Comparison of ENCODE assay signal across 19 cellular contexts in genomic region chr9:129547869-129548570, GRCh38.
A peak's percentile ranks its signal among the peaks of the same experiment; 100 is the strongest.
DNase-seq lines count a peak whose midpoint lies in the region; ATAC-seq, FAIRE-seq and TF ChIP-seq lines count a peak whose summit lies in the region.
"Had no signal": no experiment of that assay in that cellular context is flagged by ENCODE, and none has a peak within 500 bp of the region (broad histone marks: within the 10 kb centered on the region; RNA-seq: fewer than 3 reads in every experiment).

No MANE protein-coding gene starts in this region.

- 85% methylated on average over 9 of the region's 9 CpGs for WGBS in A549 (ENCODE audit: missing lambda C conversion rate)
- WGBS in adrenal gland, 4 donors, result 64 to 93% (median 72%) methylated on average over 5 to 9 of the region's 9 CpGs
- 69 to 79% methylated on average over 9 of the region's 9 CpGs for whole genome bisulfite sequencing in heart right ventricle, 2 donors

- in situ Hi-C loops in GM13977 (cut with MboI; ENCODE audit: low pct_unique_long_range_greater_than_20kb, low sequenced_read_pairs, unreplicated experiment), result no loop called here

- H3K4me1 ChIP-seq in A549, result peaks cover 50% of the 10 kb centered on the region
- peaks cover 20 to 29% of the 10 kb centered on the region in 2 donors for H3K4me1 ChIP-seq in adrenal gland (replicated peaks in 1 of 2)
- H3K4me1 ChIP-seq in heart right ventricle, result peaks cover 16 to 32% (median 27%) of the 10 kb centered on the region in 9 donors
- peaks cover 23% of the 10 kb centered on the region for H3K4me1 ChIP-seq in osteoblast (ENCODE audit: insufficient read depth, low read length)
- H3K4me1 ChIP-seq: parathyroid adenoma had no signal

- H3K9me3 Mint-ChIP-seq in progenitor cell of endocrine pancreas (ENCODE audit: low read depth), result no peaks in the 10 kb centered on the region
- H3K9me3 Mint-ChIP-seq: activated naive CD4-positive, alpha-beta T cell treated with anti-CD3 and anti-CD28 coated beads, Interleukin-2, amount 10 ng/mL, durations not matched to agents 7 days and 5 days; CD8-positive, alpha-beta memory T cell; stimulated activated memory B cell treated with anti-CD40 and anti-IgM and Interleukin-4, amounts not matched to agents 10 μg/mL and 1 μg/mL and 100 μg/mL, for 72 hours had no signal

- H2AFZ ChIP-seq in osteoblast (ENCODE audit: low read length), result no peak overlapping the region
- H2AFZ ChIP-seq: parathyroid adenoma had no signal

- TF ChIP-seq RAD21 in A549 (conservative IDR thresholded peaks at IDR 0.05 in 1 of 2, IDR thresholded peaks at IDR 0.05 in 1 of 2), result no peak

- no peaks in the 10 kb centered on the region for H4K20me1 ChIP-seq in osteoblast (ENCODE audit: insufficient read depth, low read length)

- peaks cover 14% of the 10 kb centered on the region for H3K4me1 Mint-ChIP-seq in progenitor cell of endocrine pancreas (ENCODE audit: low read depth)

- no peak for TF ChIP-seq EP300 in A549 (IDR thresholded peaks at IDR 0.05)

- intact Hi-C loops in adrenal gland (cut with DNase I), result loop anchor here in 1 of 2 donors (5.0 kb wide), 1 partner anchor 51 kb away; no protein-coding TSS in a partner anchor
- intact Hi-C loops in heart right ventricle (cut with DNase I), result loop anchor here in 4 of 10 donors (5.0 kb wide), 3 partner anchors 41 to 51 kb away; no protein-coding TSS in a partner anchor

- no peak overlapping the region for H3K4me3 Mint-ChIP-seq in progenitor cell of endocrine pancreas (ENCODE audit: low read depth)
- H3K4me3 Mint-ChIP-seq: activated naive CD4-positive, alpha-beta T cell treated with anti-CD3 and anti-CD28 coated beads, Interleukin-2, amount 10 ng/mL, durations not matched to agents 7 days and 5 days; stimulated activated memory B cell treated with anti-CD40 and anti-IgM and Interleukin-4, amounts not matched to agents 10 μg/mL and 1 μg/mL and 100 μg/mL, for 72 hours had no signal

- H3K27ac ChIP-seq in A549, result peak overlapping the region; percentile 98; a peak in 5 of 6 replicates
- H3K27ac ChIP-seq in adrenal gland, result peak overlapping the region in 3 of 5 donors; percentile 37 to 84 (median 84)
- H3K27ac ChIP-seq in heart right ventricle, result peak overlapping the region in 9 of 10 donors; percentile 68 to 91 (median 83)
- H3K27ac ChIP-seq in osteoblast (ENCODE audit: low read depth, low read length), result no peak overlapping the region
- H3K27ac ChIP-seq: parathyroid adenoma had no signal

- H3K9me3 ChIP-seq in A549, result no peaks in the 10 kb centered on the region
- no peaks in the 10 kb centered on the region for H3K9me3 ChIP-seq in adrenal gland (replicated peaks in 1 of 3)
- no peaks in the 10 kb centered on the region for H3K9me3 ChIP-seq in heart right ventricle
- H3K9me3 ChIP-seq in osteoblast (ENCODE audit: low read depth, low read length), result no peaks in the 10 kb centered on the region

- H3K27me3 Mint-ChIP-seq in progenitor cell of endocrine pancreas, result no peaks in the 10 kb centered on the region

- TF ChIP-seq CTCF in A549 (IDR thresholded peaks at IDR 0.05) (no peak), adrenal gland (IDR thresholded peaks at IDR 0.05) (no peak), heart right ventricle (IDR thresholded peaks at IDR 0.05) (no peak), progenitor cell of endocrine pancreas (IDR thresholded peaks at IDR 0.05; ENCODE audit: unreplicated experiment) (no peak), GM13977 (IDR thresholded peaks at IDR 0.05; ENCODE audit: extremely low read depth, insufficient read depth, missing control alignments) (no peak), osteoblast (IDR thresholded peaks at IDR 0.05; ENCODE audit: extremely low read depth, low read depth, low read length) (no peak)

- ATAC-seq in A549 (no peak; a peak in 1 of 6 replicates), heart right ventricle (peak in 1 of 8 donors; percentile 52)
- ATAC-seq: stimulated activated memory B cell treated with anti-CD40 and anti-IgM and Interleukin-4, amounts not matched to agents 10 μg/mL and 1 μg/mL and 100 μg/mL, for 72 hours had no signal

- H3K4me2 ChIP-seq in A549 (no peak overlapping the region), osteoblast (ENCODE audit: insufficient read depth, low read length) (no peak overlapping the region)

- POLR2A ChIA-PET in A549 (lab: Yijun Ruan, JAX), result interaction anchor here (1.1 kb wide), 1 partner anchor 51 kb away, joined by 4 read pairs; no protein-coding TSS in a partner anchor

- no peaks in the 10 kb centered on the region for H3K36me3 ChIP-seq in adrenal gland (replicated peaks in 1 of 2)
- H3K36me3 ChIP-seq in heart right ventricle, result no peaks in the 10 kb centered on the region
- no peaks in the 10 kb centered on the region for H3K36me3 ChIP-seq in osteoblast (ENCODE audit: insufficient read depth, low read length)

- no peak for FAIRE-seq in A549 (lab: Jason Lieb, UNC)

- CTCF ChIA-PET in A549 (lab: Yijun Ruan, JAX), result interaction anchor here (0.7 to 1.9 kb wide), 9 partner anchors 9 to 426 kb away, joined by 3 to 6 read pairs (median 5); no protein-coding TSS in a partner anchor

- DNase-seq in A549 (ENCODE audit: low read depth in 1 of 2, low spot score in 1 of 2), result no peak
- DNase-seq in adrenal gland, result no peak
- no peak for DNase-seq in heart right ventricle
- no peak for DNase-seq in progenitor cell of endocrine pancreas (ENCODE audit: low spot score, unreplicated experiment)
- DNase-seq in GM13977 (ENCODE audit: low spot score), result no peak
- DNase-seq in activated gamma-delta T cell (lab: John Stamatoyannopoulos, UW), result no peak
- no peak for DNase-seq in occipital lobe (lab: John Stamatoyannopoulos, UW)
- DNase-seq in osteoblast (ENCODE audit: insufficient read length, low spot score, missing footprints), result no peak
- DNase-seq: ACHN; activated naive CD4-positive, alpha-beta T cell treated with anti-CD3 and anti-CD28 coated beads, Interleukin-2, amount 10 ng/mL, durations not matched to agents 7 days and 5 days; activated T-cell treated with anti-CD3 and anti-CD28 coated beads for 4 hours; CD8-positive, alpha-beta memory T cell; DMS79 treated with DMSO at 0.1 percent for 48 hours; kidney glomerular epithelial cell; NCI-H1694; NCI-H345; stimulated activated CD4-positive, alpha-beta T cell treated with anti-CD3 and anti-CD28 coated beads, Interleukin-12 subunit alpha, Interleukin-12 subunit beta, amount 100 ng/mL, for 4 hours had no signal

- H3K79me2 ChIP-seq in osteoblast (ENCODE audit: insufficient read depth, low read length), result no peaks in the 10 kb centered on the region
- H3K79me2 ChIP-seq: parathyroid adenoma had no signal

- no peak overlapping the region for H3K4me3 ChIP-seq in A549
- H3K4me3 ChIP-seq in adrenal gland, result no peak overlapping the region
- no peak overlapping the region for H3K4me3 ChIP-seq in heart right ventricle
- no peak overlapping the region for H3K4me3 ChIP-seq in osteoblast (ENCODE audit: insufficient read depth, low read length)

- no peaks in the 10 kb centered on the region for H3K36me3 Mint-ChIP-seq in progenitor cell of endocrine pancreas (ENCODE audit: insufficient read depth)
- H3K36me3 Mint-ChIP-seq: activated naive CD4-positive, alpha-beta T cell treated with anti-CD3 and anti-CD28 coated beads, Interleukin-2, amount 10 ng/mL, durations not matched to agents 7 days and 5 days; CD8-positive, alpha-beta memory T cell; stimulated activated memory B cell treated with anti-CD40 and anti-IgM and Interleukin-4, amounts not matched to agents 10 μg/mL and 1 μg/mL and 100 μg/mL, for 72 hours had no signal

- TF ChIP-seq POLR2A in A549 (IDR thresholded peaks at IDR 0.05; ENCODE audit: low read length) (no peak), adrenal gland (IDR thresholded peaks at IDR 0.05) (no peak)

- no peaks in the 10 kb centered on the region for H3K27me3 ChIP-seq in adrenal gland
- H3K27me3 ChIP-seq in heart right ventricle, result peaks cover 0 to 22% (median 0%) of the 10 kb centered on the region in 7 donors
- no peaks in the 10 kb centered on the region for H3K27me3 ChIP-seq in osteoblast (ENCODE audit: insufficient read depth, low read length)

- H3K27ac Mint-ChIP-seq in progenitor cell of endocrine pancreas, result peak overlapping the region; percentile 24
- H3K27ac Mint-ChIP-seq: activated naive CD4-positive, alpha-beta T cell treated with anti-CD3 and anti-CD28 coated beads, Interleukin-2, amount 10 ng/mL, durations not matched to agents 7 days and 5 days; stimulated activated memory B cell treated with anti-CD40 and anti-IgM and Interleukin-4, amounts not matched to agents 10 μg/mL and 1 μg/mL and 100 μg/mL, for 72 hours had no signal

TF ChIP-seq in A549, 52 proteins besides CTCF, POLR2A, EP300 and RAD21 (continues in another document):
- TF ChIP-seq CEBPB (IDR thresholded peaks at IDR 0.05) (no peak), EHF (CRISPR knock-in tag; IDR thresholded peaks at IDR 0.05) (no peak), NPAS2 (CRISPR knock-in tag; IDR thresholded peaks at IDR 0.05; ENCODE audit: borderline replicate concordance) (no peak), REST (IDR thresholded peaks at IDR 0.05) (no peak), E2F6 (IDR thresholded peaks at IDR 0.05; ENCODE audit: borderline replicate concordance, low read depth) (no peak)
